14 cellular contexts compared by ENCODE assay signal in genomic region chr20:49985157-49985556, GRCh38. TPM values are rescaled to one million over a fixed set of nuclear protein-coding genes. Genes with fewer than 3 reads are reported as not detected.
DNase-seq lines count a peak whose midpoint lies in the region; ATAC-seq and TF ChIP-seq lines count a peak whose summit lies in the region.
"Had no signal": no experiment of that assay in that cellular context is flagged by ENCODE, and none has a peak within 500 bp of the region (broad histone marks: within the 10 kb centered on the region; RNA-seq: fewer than 3 reads in every experiment).

No MANE protein-coding gene starts in this region.

- H3K18ac ChIP-seq in trophoblast cell (ENCODE audit: low read length): no peak overlapping the region

- H3K9me3 ChIP-seq in PC-3 (ENCODE audit: low read length) (no peaks in the 10 kb centered on the region), trophoblast cell (ENCODE audit: insufficient read depth, low read depth, low read length) (no peaks in the 10 kb centered on the region), Peyer's patch (no peaks in the 10 kb centered on the region)

- no peak overlapping the region for H3K23ac ChIP-seq in trophoblast cell (ENCODE audit: low read length)

- H2BK120ac ChIP-seq in trophoblast cell (ENCODE audit: insufficient read depth, low read length, poor library complexity): no peak overlapping the region

- no peak overlapping the region for H3K14ac ChIP-seq in trophoblast cell (ENCODE audit: low read length)

- intact Hi-C loops in PC-3 (cut with micrococcal nuclease): no loop called here

- no peak overlapping the region for H3K27ac ChIP-seq in PC-3 (ENCODE audit: low read length)
- no peak overlapping the region for H3K27ac ChIP-seq in trophoblast cell (ENCODE audit: low read depth, low read length)
- no peak overlapping the region for H3K27ac ChIP-seq in Peyer's patch
- H3K27ac ChIP-seq: HL-60 had no signal

- H3K4me1 ChIP-seq in PC-3 (ENCODE audit: insufficient read depth, low read length) (peaks cover 17% of the 10 kb centered on the region), trophoblast cell (ENCODE audit: control insufficient read depth in 1 of 2, insufficient read depth in 2 of 2, low read length in 2 of 2) (peaks cover 48 to 53% of the 10 kb centered on the region in 2 experiments), Peyer's patch (peaks cover 0 to 32% (median 13%) of the 10 kb centered on the region in 4 donors)

- DNase-seq in AG09309 (ENCODE audit: low read depth): no peak
- no peak for DNase-seq in PC-3
- DNase-seq in fibroblast of pulmonary artery (ENCODE audit: low read depth): no peak
- no peak for DNase-seq in trophoblast cell
- DNase-seq in Peyer's patch: no peak
- DNase-seq in erythroblast (lab: John Stamatoyannopoulos, UW): no peak
- DNase-seq in RPMI8226: no peak
- DNase-seq: aorta, C1 segment of cervical spinal cord, NCI-H446, SHP77 had no signal

- H4K20me1 ChIP-seq in PC-3 (ENCODE audit: low read length): no peaks in the 10 kb centered on the region

- TSS peak; percentile 29 for BruUV-seq in PC-3 (replicated peaks; lab: Mats Ljungman, UMichigan)

- H3K79me1 ChIP-seq in trophoblast cell (ENCODE audit: low read length): peaks cover 42% of the 10 kb centered on the region

- ATAC-seq in PC-3 (no peak), GM21737 (IDR thresholded peaks at IDR 0.05; ENCODE audit: unreplicated experiment) (no peak)

- POLR2A ChIA-PET in PC-3 (lab: Charles Lee; ENCODE audit: unreplicated experiment): interaction anchor here (0.7 kb wide), 1 partner anchor 88 kb away, joined by 16 read pairs; no protein-coding TSS in a partner anchor

- no peak overlapping the region for H2BK5ac ChIP-seq in trophoblast cell (ENCODE audit: low read depth, low read length, poor library complexity)

- no peak for TF ChIP-seq POLR2A in Peyer's patch (IDR thresholded peaks at IDR 0.05)
- no peak for TF ChIP-seq POLR2A in erythroblast (IDR thresholded peaks at IDR 0.05; ENCODE audit: low read length)

- peak overlapping the region; percentile 89 for H3K4me3 ChIP-seq in AG09309 (ENCODE audit: control insufficient read depth, low read depth, low read length)
- no peak overlapping the region for H3K4me3 ChIP-seq in PC-3 (ENCODE audit: low read length)
- peak overlapping the region; percentile 99 for H3K4me3 ChIP-seq in fibroblast of pulmonary artery (replicated peaks; ENCODE audit: low read depth, low read length)
- peak overlapping the region; percentile 66 for H3K4me3 ChIP-seq in trophoblast cell (ENCODE audit: low read depth, low read length)
- peak overlapping the region in 1 of 4 donors; percentile 46 for H3K4me3 ChIP-seq in Peyer's patch

- peak overlapping the region; percentile 63 for H3K4ac ChIP-seq in trophoblast cell (ENCODE audit: low read depth, low read length)

- no peak overlapping the region for H2AK5ac ChIP-seq in trophoblast cell (ENCODE audit: low read length)

- WGBS in trophoblast cell (ENCODE audit: extremely low coverage, insufficient coverage, insufficient read length): no CpG with 5 or more reads among the region's 6 CpGs

- H3K9me2 ChIP-seq in PC-3 (replicated peaks; ENCODE audit: low read length): no peaks in the 10 kb centered on the region

- H2AFZ ChIP-seq in PC-3 (ENCODE audit: low read length) (no peak overlapping the region), trophoblast cell (ENCODE audit: insufficient read depth, low read length, poor library complexity) (no peak overlapping the region)

- CTCF ChIA-PET in PC-3 (lab: Charles Lee): no interaction called here

- TF ChIP-seq CTCF in AG09309 (IDR thresholded peaks at IDR 0.05; ENCODE audit: control insufficient read depth, insufficient read depth, low read depth, low read length, missing control alignments) (no peak), PC-3 (conservative IDR thresholded peaks at IDR 0.05; ENCODE audit: low read depth, low read length) (no peak), fibroblast of pulmonary artery (IDR thresholded peaks at IDR 0.05; ENCODE audit: low read length, missing control alignments) (no peak), Peyer's patch (IDR thresholded peaks at IDR 0.05) (no peak)

- H2BK12ac ChIP-seq in trophoblast cell (ENCODE audit: low read length): no peak overlapping the region

- H4K8ac ChIP-seq in trophoblast cell (ENCODE audit: low read depth, low read length): no peak overlapping the region

- H3K27me3 ChIP-seq in PC-3 (ENCODE audit: low read length): no peaks in the 10 kb centered on the region
- no peaks in the 10 kb centered on the region for H3K27me3 ChIP-seq in trophoblast cell (ENCODE audit: insufficient read depth, low read length)
- H3K27me3 ChIP-seq in Peyer's patch: no peaks in the 10 kb centered on the region

- no peak overlapping the region for H3K4me2 ChIP-seq in PC-3 (ENCODE audit: low read length)
- H3K4me2 ChIP-seq in trophoblast cell (ENCODE audit: low read length): peak overlapping the region; percentile 68

- H4K91ac ChIP-seq in trophoblast cell (ENCODE audit: low read depth, low read length): no peak overlapping the region

- H3F3A ChIP-seq in PC-3 (ENCODE audit: low read length, unreplicated experiment): no peaks in the 10 kb centered on the region

- H3K79me2 ChIP-seq in PC-3 (ENCODE audit: low read length) (no peaks in the 10 kb centered on the region; the same call in 1 of the 2 replicates), trophoblast cell (ENCODE audit: control insufficient read depth, insufficient read depth, low read length, poor library complexity) (peaks cover 35% of the 10 kb centered on the region)

- H3K9ac ChIP-seq in PC-3 (ENCODE audit: low read length): no peak overlapping the region
- peak overlapping the region; percentile 23 for H3K9ac ChIP-seq in trophoblast cell (ENCODE audit: low read length)

- H4K12ac ChIP-seq in trophoblast cell (ENCODE audit: low read depth, low read length): no peak overlapping the region

- H3K36me3 ChIP-seq in PC-3 (ENCODE audit: low read depth, low read length) (no peaks in the 10 kb centered on the region), trophoblast cell (ENCODE audit: control insufficient read depth in 1 of 2, insufficient read depth in 2 of 2, low read length in 2 of 2) (peaks cover 45 to 47% of the 10 kb centered on the region in 2 experiments), Peyer's patch (no peaks in the 10 kb centered on the region)

RNA-seq across cellular contexts. Expression of gene SNAI1, which starts 2.4 kb away (rescaled TPM):
- total RNA-seq in PC-3 (2014; rRNA removed) (5.4 and 6.2 TPM in 2 replicates), Peyer's patch (1 to 10 TPM in 3 of 4 donors, under 1 TPM in 1; 0.53 to 3.3 (median 1.4) TPM)
- 74.2 and 76.9 TPM in 2 replicates for polyA plus RNA-seq in trophoblast cell (2013)
- total RNA-seq: temporal lobe had no signal

RNA-seq across cellular contexts. Expression of gene RNF114, which starts 49.0 kb away (rescaled TPM):
- total RNA-seq in PC-3 (2014; rRNA removed) (106 and 133 TPM in 2 replicates), Peyer's patch (100 to 1,000 TPM; 205 to 275 (median 259) TPM)
- polyA plus RNA-seq in trophoblast cell (2013): 56.6 and 56.7 TPM in 2 replicates
